ENCODE assay signal across 23 cellular contexts in the genomic region with DNA sequence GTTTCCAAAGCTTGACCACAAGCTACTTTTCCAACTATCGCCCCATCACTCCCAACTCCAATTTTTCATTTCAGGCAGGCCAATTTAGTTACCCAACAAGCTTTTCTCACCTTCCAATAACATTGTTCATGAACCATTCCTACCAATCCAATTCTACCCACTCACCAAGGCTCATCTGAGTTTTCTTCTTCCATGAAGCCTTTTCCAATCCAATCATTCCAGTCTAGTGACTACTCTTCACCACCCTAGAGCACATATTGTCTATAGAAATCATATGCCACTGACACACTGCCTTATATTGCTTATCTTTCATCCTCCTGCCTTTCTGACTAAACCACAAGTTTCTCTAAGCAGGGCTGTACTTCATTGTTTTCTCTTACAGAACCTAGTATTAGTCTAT. TPM values are rescaled to one million over a fixed set of nuclear protein-coding genes. Genes with fewer than 3 reads are reported as not detected.
A peak's percentile ranks its signal among the peaks of the same experiment; 100 is the strongest.
DNase-seq lines count a peak whose midpoint lies in the region; ATAC-seq and TF ChIP-seq lines count a peak whose summit lies in the region.
"Had no signal": no experiment of that assay in that cellular context is flagged by ENCODE, and none has a peak within 500 bp of the region (broad histone marks: within the 10 kb centered on the region; RNA-seq: fewer than 3 reads in every experiment).

No MANE protein-coding gene starts in this region.

- no peak for TF ChIP-seq CTCF in mesothelial cell of epicardium (IDR thresholded peaks at IDR 0.05; ENCODE audit: unreplicated experiment)

- H3K27me3 Mint-ChIP-seq in mesothelial cell of epicardium (ENCODE audit: low read depth) = no peaks in the 10 kb centered on the region

- intact Hi-C loops in sciatic nerve (cut with DNase I) = no loop called here

- peak; percentile 32 for DNase-seq in AG20443 (ENCODE audit: low spot score)
- DNase-seq in LHCN-M2 (ENCODE audit: low read depth) = peak; percentile 12
- peak; percentile 46 for DNase-seq in epithelial cell of prostate (ENCODE audit: low read depth, low spot score)
- no peak for DNase-seq in mesothelial cell of epicardium (ENCODE audit: low spot score in 2 of 2, unreplicated experiment in 2 of 2)
- DNase-seq in DMS153 treated with DMSO at 0.1 percent for 48 hours (lab: John Stamatoyannopoulos, UW; ENCODE audit: unreplicated experiment) = no peak
- DNase-seq in stimulated activated effector memory CD8-positive, alpha-beta T cell treated with anti-CD3 and anti-CD28 coated beads, Interleukin-12 subunit alpha, Interleukin-12 subunit beta, amount 100 ng/mL, for 72 hours (ENCODE audit: low spot score in 2 of 2) = no peak
- no peak for DNase-seq in sciatic nerve (ENCODE audit: low spot score)
- DNase-seq in dermis blood vessel endothelial cell = no peak
- DNase-seq: activated effector memory CD4-positive, alpha-beta T cell treated with Interleukin-2 at 50 U/mL for 16 hours; AML-193; COR-L47; left ventricle myocardium superior; NCI-H1417; NCI-H2171; NCI-H774; PC-9; SJCRH30; T-helper 2 cell had no signal

- peaks cover 7% of the 10 kb centered on the region for H3K4me1 Mint-ChIP-seq in mesothelial cell of epicardium
- H3K4me1 Mint-ChIP-seq in stimulated activated effector memory CD8-positive, alpha-beta T cell treated with anti-CD3 and anti-CD28 coated beads, Interleukin-12 subunit alpha, Interleukin-12 subunit beta, amount 100 ng/mL, for 72 hours = no peaks in the 10 kb centered on the region

- peak overlapping the region; percentile 1 for H3K27ac Mint-ChIP-seq in mesothelial cell of epicardium
- no peak overlapping the region for H3K27ac Mint-ChIP-seq in stimulated activated effector memory CD8-positive, alpha-beta T cell treated with anti-CD3 and anti-CD28 coated beads, Interleukin-12 subunit alpha, Interleukin-12 subunit beta, amount 100 ng/mL, for 72 hours

- peak overlapping the region; percentile 38 for H3K27ac ChIP-seq in epithelial cell of prostate
- H3K27ac ChIP-seq: neutrophil, PC-9, SJCRH30 had no signal

- no peaks in the 10 kb centered on the region for H3K9me3 Mint-ChIP-seq in mesothelial cell of epicardium
- no peaks in the 10 kb centered on the region for H3K9me3 Mint-ChIP-seq in stimulated activated effector memory CD8-positive, alpha-beta T cell treated with anti-CD3 and anti-CD28 coated beads, Interleukin-12 subunit alpha, Interleukin-12 subunit beta, amount 100 ng/mL, for 72 hours

- peaks cover 34% of the 10 kb centered on the region for H3K36me3 Mint-ChIP-seq in mesothelial cell of epicardium
- H3K36me3 Mint-ChIP-seq in stimulated activated effector memory CD8-positive, alpha-beta T cell treated with anti-CD3 and anti-CD28 coated beads, Interleukin-12 subunit alpha, Interleukin-12 subunit beta, amount 100 ng/mL, for 72 hours = peaks cover 55% of the 10 kb centered on the region

- ATAC-seq in stimulated activated effector memory CD8-positive, alpha-beta T cell treated with anti-CD3 and anti-CD28 coated beads, Interleukin-12 subunit alpha, Interleukin-12 subunit beta, amount 100 ng/mL, for 72 hours = no peak
- ATAC-seq in sciatic nerve = no peak
- ATAC-seq: left ventricle myocardium superior had no signal

- no peak overlapping the region for H3K4me3 Mint-ChIP-seq in mesothelial cell of epicardium
- no peak overlapping the region for H3K4me3 Mint-ChIP-seq in stimulated activated effector memory CD8-positive, alpha-beta T cell treated with anti-CD3 and anti-CD28 coated beads, Interleukin-12 subunit alpha, Interleukin-12 subunit beta, amount 100 ng/mL, for 72 hours

RNA-seq across cellular contexts. Expression of a gene that starts 11.4 kb away (rescaled TPM):
- 50.4 and 60.9 TPM in 2 replicates for total RNA-seq in LHCN-M2 (2014; rRNA removed)
- polyA plus RNA-seq in LHCN-M2 (2012) = 12.2 TPM
- 111 to 123 TPM (median 120 TPM) in 3 replicates for total RNA-seq in mesothelial cell of epicardium
- 34.9 TPM for total RNA-seq in sciatic nerve
- 16.7 and 19.5 TPM in 2 replicates for total RNA-seq in dermis blood vessel endothelial cell

RNA-seq across cellular contexts. Expression of a gene that starts 42.3 kb away (rescaled TPM):
- not detected in 2 replicates for total RNA-seq in LHCN-M2 (2014; rRNA removed)
- not detected for polyA plus RNA-seq in LHCN-M2 (2012)
- total RNA-seq in mesothelial cell of epicardium = not detected in 3 replicates
- total RNA-seq in sciatic nerve = not detected
- not detected in 2 replicates for total RNA-seq in dermis blood vessel endothelial cell
- total RNA-seq: cerebellum, glomerular endothelial cell, left ventricle myocardium superior, PC-9, SJCRH30, urinary bladder had no signal
- polyA plus RNA-seq: adipose tissue, urinary bladder had no signal

Comparison
In these comparisons a context has a peak if more than half of its experiments do, and no peak if none do; other contexts are left out.
1. DNase-seq: peak in AG20443 (single experiment), LHCN-M2 (single experiment) and epithelial cell of prostate (single experiment); none in mesothelial cell of epicardium (0 of 2), DMS153 treated with DMSO at 0.1 percent for 48 hours (single experiment), stimulated activated effector memory CD8-positive, alpha-beta T cell treated with anti-CD3 and anti-CD28 coated beads, Interleukin-12 subunit alpha, Interleukin-12 subunit beta, amount 100 ng/mL, for 72 hours (0 of 2), sciatic nerve (single experiment) and dermis blood vessel endothelial cell (single experiment).